16 cellular contexts compared by ENCODE assay signal in genomic region chr10:85614566-85614965, GRCh38.
"Had no signal": no experiment of that assay in that cellular context is flagged by ENCODE, and none has a peak within 500 bp of the region (broad histone marks: within the 10 kb centered on the region; RNA-seq: fewer than 3 reads in every experiment).

No MANE protein-coding gene starts in this region.

- H3K36me3 Mint-ChIP-seq: activated naive CD4-positive, alpha-beta T cell treated with anti-CD3 and anti-CD28 coated beads, Interleukin-2, amount 50 U/mL, for 24 hours; stimulated activated memory B cell treated with anti-CD40 and anti-IgM and Interleukin-4, amounts not matched to agents 10 μg/mL and 1 μg/mL and 100 μg/mL, for 72 hours had no signal

- H3K27me3 Mint-ChIP-seq: activated naive CD4-positive, alpha-beta T cell treated with anti-CD3 and anti-CD28 coated beads, Interleukin-2, amount 50 U/mL, for 24 hours; dendritic cell treated with granulocyte-macrophage colony-stimulating factor and Interleukin-4, amounts not matched to agents 40 ng/mL and 50 ng/mL, for 4 days had no signal

- H3K27ac Mint-ChIP-seq: activated naive CD4-positive, alpha-beta T cell treated with anti-CD3 and anti-CD28 coated beads, Interleukin-2, amount 50 U/mL, for 24 hours; dendritic cell treated with granulocyte-macrophage colony-stimulating factor and Interleukin-4, amounts not matched to agents 40 ng/mL and 50 ng/mL, for 4 days; nephron; stimulated activated memory B cell treated with anti-CD40 and anti-IgM and Interleukin-4, amounts not matched to agents 10 μg/mL and 1 μg/mL and 100 μg/mL, for 72 hours had no signal

- DNase-seq: activated CD4-positive, alpha-beta T cell treated with anti-CD3 and anti-CD28 coated beads, Interleukin-2, amount 50 U/mL, for 4 hours; activated effector memory CD4-positive, alpha-beta T cell treated with anti-CD3 and anti-CD28 coated beads, Interleukin-2, amount 50 U/mL, for 16 hours; activated T-cell treated with anti-CD3 and anti-CD28 coated beads, Interleukin-2, amount 50 U/mL, for 48 hours; foreskin melanocyte; glutamatergic neuron; hypothalamus; kidney; sigmoid colon; stimulated activated CD4-positive, alpha-beta T cell treated with anti-CD3 and anti-CD28 coated beads, Interleukin-4, amount 100 ng/mL, for 4 hours; thyroid gland had no signal

- H3K36me3 ChIP-seq: sigmoid colon, thyroid gland had no signal

- H3K27me3 ChIP-seq: sigmoid colon, thyroid gland had no signal

- H3K9me3 ChIP-seq: sigmoid colon, thyroid gland had no signal

- H3K4me1 ChIP-seq: sigmoid colon had no signal

- H3K27ac ChIP-seq: sigmoid colon, thyroid gland had no signal

- ATAC-seq: left lobe of liver; stimulated activated memory B cell treated with anti-CD40 and anti-IgM and Interleukin-4, amounts not matched to agents 10 μg/mL and 1 μg/mL and 100 μg/mL, for 72 hours had no signal

- H3K9me3 Mint-ChIP-seq: activated naive CD4-positive, alpha-beta T cell treated with anti-CD3 and anti-CD28 coated beads, Interleukin-2, amount 50 U/mL, for 24 hours; dendritic cell treated with granulocyte-macrophage colony-stimulating factor and Interleukin-4, amounts not matched to agents 40 ng/mL and 50 ng/mL, for 4 days; nephron; stimulated activated memory B cell treated with anti-CD40 and anti-IgM and Interleukin-4, amounts not matched to agents 10 μg/mL and 1 μg/mL and 100 μg/mL, for 72 hours had no signal

- H3K4me3 Mint-ChIP-seq: activated naive CD4-positive, alpha-beta T cell treated with anti-CD3 and anti-CD28 coated beads, Interleukin-2, amount 50 U/mL, for 24 hours; dendritic cell treated with granulocyte-macrophage colony-stimulating factor and Interleukin-4, amounts not matched to agents 40 ng/mL and 50 ng/mL, for 4 days; nephron; stimulated activated memory B cell treated with anti-CD40 and anti-IgM and Interleukin-4, amounts not matched to agents 10 μg/mL and 1 μg/mL and 100 μg/mL, for 72 hours had no signal

- H3K4me3 ChIP-seq: lung, sigmoid colon, thyroid gland had no signal
